ENCODE assay signal across 9 cellular contexts in genomic region chr1:151944110-151944858, GRCh38. TPM values are rescaled to one million over a fixed set of nuclear protein-coding genes. Genes with fewer than 3 reads are reported as not detected.
DNase-seq lines count a peak whose midpoint lies in the region; FAIRE-seq and TF ChIP-seq lines count a peak whose summit lies in the region.
"Had no signal": no experiment of that assay in that cellular context is flagged by ENCODE, and none has a peak within 500 bp of the region (broad histone marks: within the 10 kb centered on the region; RNA-seq: fewer than 3 reads in every experiment).

No MANE protein-coding gene starts in this region.

- no peaks in the 10 kb centered on the region for H4K20me1 ChIP-seq in fibroblast of lung (ENCODE audit: control insufficient read depth, extremely low read depth, insufficient read depth, low read length)

- no peak for TF ChIP-seq CTCF in fibroblast of lung (conservative IDR thresholded peaks at IDR 0.05 in 1 of 2, IDR thresholded peaks at IDR 0.05 in 1 of 2; ENCODE audit: low read depth in 1 of 2, low read length in 2 of 2)

- H3K4me3 ChIP-seq in fibroblast of lung (replicated peaks in 1 of 4; ENCODE audit: control extremely low read depth in 1 of 4, insufficient read depth in 1 of 4, low read depth in 3 of 4, low read length in 4 of 4) (no peak overlapping the region), rectal smooth muscle tissue (ENCODE audit: low read length) (no peak overlapping the region), SJCRH30 (no peak overlapping the region)

- H3K27me3 ChIP-seq in fibroblast of lung (ENCODE audit: control insufficient read depth, insufficient read depth, low read length) = no peaks in the 10 kb centered on the region
- H3K27me3 ChIP-seq in rectal smooth muscle tissue (ENCODE audit: control insufficient read depth, insufficient read depth, low read length) = no peaks in the 10 kb centered on the region
- no peaks in the 10 kb centered on the region for H3K27me3 ChIP-seq in SJCRH30

- H2AFZ ChIP-seq in fibroblast of lung (ENCODE audit: low read length) = no peak overlapping the region

- H3K9ac ChIP-seq in fibroblast of lung (ENCODE audit: insufficient read depth, low read length) = no peak overlapping the region
- no peak overlapping the region for H3K9ac ChIP-seq in rectal smooth muscle tissue (ENCODE audit: low read length)

- no peaks in the 10 kb centered on the region for H3K9me3 ChIP-seq in fibroblast of lung (ENCODE audit: control insufficient read depth, insufficient read depth, low read depth, low read length)
- no peaks in the 10 kb centered on the region; the same call in 1 of the 2 replicates for H3K9me3 ChIP-seq in SJCRH30 (replicated peaks)

- in situ Hi-C loops in Caki2 (cut with HindIII; ENCODE audit: low pct_unique_long_range_greater_than_20kb, low sequenced_read_pairs) = no loop called here

- H3K4me2 ChIP-seq in fibroblast of lung (ENCODE audit: extremely low read depth, insufficient read depth, low read length) = no peak overlapping the region

- H3K79me2 ChIP-seq in fibroblast of lung (ENCODE audit: control insufficient read depth, insufficient read depth, low read length) = no peaks in the 10 kb centered on the region

- FAIRE-seq in GM12892 (lab: Jason Lieb, UNC) = no peak

- H3K36me3 ChIP-seq in fibroblast of lung (ENCODE audit: control insufficient read depth, insufficient read depth, low read length) (no peaks in the 10 kb centered on the region), rectal smooth muscle tissue (ENCODE audit: control insufficient read depth, insufficient read depth, low read length) (no peaks in the 10 kb centered on the region), SJCRH30 (no peaks in the 10 kb centered on the region)

- peak overlapping the region; percentile 87 for H3K27ac ChIP-seq in fibroblast of lung (ENCODE audit: insufficient read depth, low read length)
- H3K27ac ChIP-seq in rectal smooth muscle tissue (ENCODE audit: low read depth, low read length) = peak overlapping the region; percentile 80
- no peak overlapping the region for H3K27ac ChIP-seq in SJCRH30

- DNase-seq in Caki2 (ENCODE audit: low read depth) (peak; percentile 34), NOMO-1 treated with dmso at 0.1 percent for 144 hours (lab: John Stamatoyannopoulos, UW; ENCODE audit: unreplicated experiment) (peak; percentile 20), fibroblast of lung (ENCODE audit: low read depth in 2 of 2) (peak in 1 of 2 donors; percentile 34), SJCRH30 (no peak), GM19238 (ENCODE audit: insufficient read length, low spot score) (no peak), GM12892 (ENCODE audit: insufficient read length) (no peak)
- DNase-seq in activated CD4-positive, alpha-beta T cell treated with anti-CD3 and anti-CD28 coated beads for 48 hours = no peak
- DNase-seq: GF-D8 had no signal

- H3K4me1 ChIP-seq in fibroblast of lung (ENCODE audit: control insufficient read depth, extremely low read depth, insufficient read depth, low read length) = peaks cover 28% of the 10 kb centered on the region
- H3K4me1 ChIP-seq in rectal smooth muscle tissue (ENCODE audit: control insufficient read depth, insufficient read depth, low read length) = peaks cover 42% of the 10 kb centered on the region
- H3K4me1 ChIP-seq in SJCRH30 = 0 out of 2 replicates have a peak, but pooled peaks cover 3% of the 10 kb centered on the region

- no peak for TF ChIP-seq POLR2A in GM12892 (IDR thresholded peaks at IDR 0.05; ENCODE audit: low read depth, low read length)

RNA-seq across cellular contexts. Expression of gene THEM4, which starts 35.0 kb away (rescaled TPM):
- 17.8 and 18.4 TPM in 2 replicates for total RNA-seq in Caki2 (2014; rRNA removed; shearing (Covaris generic); ENCODE audit: low replicate concordance)
- 4.6 and 6.4 TPM in 2 replicates for total RNA-seq in fibroblast of lung
- 15.8 and 18.7 TPM in 2 replicates for polyA plus RNA-seq in fibroblast of lung
- 9.9 and 10.7 TPM in 2 replicates for polyA plus RNA-seq in fibroblast of lung (2012)
- 2.0 and 3.1 TPM in 2 replicates for polyA minus RNA-seq in fibroblast of lung (ENCODE audit: low replicate concordance)
- 13.5 and 15.4 TPM in 2 replicates for total RNA-seq in SJCRH30 (2014; rRNA removed; shearing (Covaris generic))
- polyA plus RNA-seq in GM12892 (2012; ENCODE audit: missing spikeins) = 13.3 TPM

RNA-seq across cellular contexts. Expression of gene S100A10, which starts 49.4 kb away (rescaled TPM):
- total RNA-seq in Caki2 (2014; rRNA removed; shearing (Covaris generic); ENCODE audit: low replicate concordance) = 456 and 483 TPM in 2 replicates
- 136 and 141 TPM in 2 replicates for total RNA-seq in fibroblast of lung
- polyA plus RNA-seq in fibroblast of lung = 599 and 750 TPM in 2 replicates
- polyA plus RNA-seq in fibroblast of lung (2012) = 1,283 and 1,489 TPM in 2 replicates
- polyA minus RNA-seq in fibroblast of lung (ENCODE audit: low replicate concordance) = 47.8 and 52.6 TPM in 2 replicates
- 36.4 and 38.3 TPM in 2 replicates for total RNA-seq in SJCRH30 (2014; rRNA removed; shearing (Covaris generic))
- polyA plus RNA-seq in GM12892 (2012; ENCODE audit: missing spikeins) = 2.7 TPM

Comparison
In these comparisons a context has a peak if more than half of its experiments do, and no peak if none do; other contexts are left out.
1. DNase-seq: peak in Caki2 (single experiment) and NOMO-1 treated with dmso at 0.1 percent for 144 hours (single experiment); none in SJCRH30 (0 of 2), GM19238 (single experiment), activated CD4-positive, alpha-beta T cell treated with anti-CD3 and anti-CD28 coated beads for 48 hours (single experiment) and GM12892 (single experiment).